8 cellular contexts compared by ENCODE assay signal in the genomic region with DNA sequence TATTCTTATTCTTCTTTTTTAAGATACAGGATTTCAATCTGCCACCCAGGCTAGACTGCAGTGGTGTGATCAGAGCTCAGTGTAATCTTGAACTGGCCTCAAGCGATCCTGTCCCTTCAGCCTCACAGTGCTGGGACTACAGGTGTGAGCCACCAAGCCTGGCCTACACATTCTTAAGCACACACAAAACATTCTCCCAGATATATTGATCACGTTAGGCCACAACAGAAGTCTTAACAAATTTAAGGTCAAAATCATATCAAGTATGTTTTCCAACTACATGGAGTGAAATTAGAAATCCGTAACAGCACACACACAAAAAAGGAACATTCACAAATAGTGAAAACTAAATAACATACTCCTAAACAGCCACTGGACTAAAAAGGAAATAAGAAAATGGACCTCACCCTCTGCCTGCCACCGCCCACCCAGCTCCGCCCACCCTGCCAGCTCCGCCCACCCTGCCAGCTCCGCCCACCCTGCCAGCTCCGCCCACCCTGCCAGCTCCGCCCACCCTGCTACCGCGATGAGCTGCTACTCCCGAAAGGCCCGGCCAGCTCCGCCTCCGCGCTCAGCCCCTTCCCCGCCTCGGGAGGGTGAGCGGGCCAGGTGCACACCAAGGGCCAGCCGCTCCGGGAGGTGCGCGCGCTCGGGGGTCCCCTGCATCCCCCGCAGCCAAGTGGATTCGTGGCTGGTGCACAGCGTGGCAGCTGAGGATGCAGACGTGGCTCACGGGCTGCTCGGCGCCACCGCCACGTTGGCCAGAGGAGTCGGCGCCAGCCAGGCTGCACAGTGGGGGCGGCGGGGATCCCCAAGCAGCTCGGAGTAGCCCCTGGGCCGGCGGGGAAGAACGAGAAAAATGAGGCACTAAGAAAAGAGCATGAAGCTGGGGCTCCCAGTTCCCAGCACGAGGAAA. TPM values are rescaled to one million over a fixed set of nuclear protein-coding genes. Genes with fewer than 3 reads are reported as not detected.
DNase-seq lines count a peak whose midpoint lies in the region; ATAC-seq, FAIRE-seq and TF ChIP-seq lines count a peak whose summit lies in the region.

No MANE protein-coding gene starts in this region.

- H3K4me1 ChIP-seq in HEK293 (ENCODE audit: control insufficient read depth, insufficient read depth, low read length) (no peaks in the 10 kb centered on the region), HepG2 (ENCODE audit: insufficient read depth, low read length) (peaks cover 37% of the 10 kb centered on the region)

- no peaks in the 10 kb centered on the region for H4K20me1 ChIP-seq in HepG2 (ENCODE audit: insufficient read depth, low read length)

- intact Hi-C loops in HepG2 (cut with micrococcal nuclease; ENCODE audit: unreplicated experiment) = loop anchor here (5.0 kb wide), 1 partner anchor 42 kb away; the partner anchor contains the start of gene MYLK3

- peak overlapping the region; percentile 76 for H3K27ac Mint-ChIP-seq in activated CD4-positive, alpha-beta T cell treated with anti-CD3 and anti-CD28 coated beads, Interleukin-2, amount 10 ng/mL, durations not matched to agents 7 days and 5 days

- no peaks in the 10 kb centered on the region for H3K27me3 ChIP-seq in HepG2 (ENCODE audit: control insufficient read depth in 1 of 2, insufficient read depth in 2 of 2, low read length in 2 of 2)

- peaks cover 17% of the 10 kb centered on the region for H3K9me3 Mint-ChIP-seq in activated CD4-positive, alpha-beta T cell treated with anti-CD3 and anti-CD28 coated beads, Interleukin-2, amount 10 ng/mL, durations not matched to agents 7 days and 5 days

- POLR2A ChIA-PET in HEK293 (lab: Yijun Ruan, JAX) = interaction anchor here (0.6 to 0.7 kb wide), 3 partner anchors 40 to 100 kb away, joined by 3 to 4 read pairs (median 4); partner anchors contain the start of gene ORC6
- POLR2A ChIA-PET in activated CD4-positive, alpha-beta T cell treated with anti-CD3 and anti-CD28 coated beads, Interleukin-2, amount 10 ng/mL, durations not matched to agents 7 days and 5 days (lab: Charles Lee) = interaction anchor here (0.6 kb wide), 1 partner anchor 183 kb away, joined by 3 read pairs; no protein-coding TSS in a partner anchor
- POLR2A ChIA-PET in HepG2 (lab: Yijun Ruan, JAX) = interaction anchor here (0.5 to 1.7 kb wide), 16 partner anchors 11 to 183 kb away, joined by 3 to 15 read pairs (median 4); partner anchors contain the start of genes C16orf87, DNAJA2, GPT2 and MYLK3

- H2AFZ ChIP-seq in HepG2 (ENCODE audit: low read length) = peak overlapping the region; percentile 73

- H3K27me3 Mint-ChIP-seq in activated CD4-positive, alpha-beta T cell treated with anti-CD3 and anti-CD28 coated beads, Interleukin-2, amount 10 ng/mL, durations not matched to agents 7 days and 5 days = no peaks in the 10 kb centered on the region

- peak; percentile 83 for TF ChIP-seq RAD21 in HepG2 (CRISPR knock-in tag; IDR thresholded peaks at IDR 0.05)

- FAIRE-seq in HepG2 (lab: Jason Lieb, UNC) = peak; percentile 34

- BruUV-seq in HepG2 (replicated peaks; lab: Mats Ljungman, UMichigan) = no TSS peak

- CTCF ChIA-PET in HEK293 (lab: Yijun Ruan, JAX) (interaction anchor here (1.1 to 3.2 kb wide), 2 partner anchors 11 kb away, joined by 3 to 13 read pairs; no protein-coding TSS in a partner anchor), HepG2 (lab: Yijun Ruan, JAX; ENCODE audit: low intra/inter-chr PET ratio, low total read pairs) (no interaction called here)
- CTCF ChIA-PET in activated CD4-positive, alpha-beta T cell treated with anti-CD3 and anti-CD28 coated beads, Interleukin-2, amount 10 ng/mL, durations not matched to agents 7 days and 5 days (lab: Charles Lee) = interaction anchor here (0.6 to 1.4 kb wide), 7 partner anchors 17 to 1822 kb away, joined by 3 to 7 read pairs (median 4); no protein-coding TSS in a partner anchor

- peak overlapping the region; percentile 100 for H3K4me2 ChIP-seq in HepG2 (ENCODE audit: low read depth, low read length)

- H3K79me2 ChIP-seq in HepG2 (ENCODE audit: insufficient read depth, low read length) = no peaks in the 10 kb centered on the region

- in situ Hi-C loops in HepG2 (cut with HindIII; ENCODE audit: extremely low pct_ligation_motif_present, low pct_unique_long_range_greater_than_20kb) = no loop called here

- H3K4me3 Mint-ChIP-seq in activated CD4-positive, alpha-beta T cell treated with anti-CD3 and anti-CD28 coated beads, Interleukin-2, amount 10 ng/mL, durations not matched to agents 7 days and 5 days = peak overlapping the region; percentile 69

- H3K36me3 ChIP-seq in HEK293 (ENCODE audit: control insufficient read depth in 2 of 2, insufficient read depth in 1 of 2, low read length in 2 of 2) = no peaks in the 10 kb centered on the region
- no peaks in the 10 kb centered on the region for H3K36me3 ChIP-seq in HepG2 (replicated peaks in 1 of 2; ENCODE audit: control insufficient read depth in 1 of 2, insufficient read depth in 2 of 2, low read length in 2 of 2)

- H3K9me3 ChIP-seq in HEK293 (ENCODE audit: control insufficient read depth, insufficient read depth, low read depth, low read length) (no peaks in the 10 kb centered on the region; the same call in 1 of the 2 replicates), HepG2 (ENCODE audit: low read length) (peaks cover 12% of the 10 kb centered on the region)

- H3K4me3 ChIP-seq in GM12864 (ENCODE audit: low read depth, low read length) (peak overlapping the region; percentile 74), HEK293 (ENCODE audit: low read depth, low read length) (peak overlapping the region; percentile 48), coronary artery (peak overlapping the region; percentile 82), HepG2 (replicated peaks in 1 of 3; ENCODE audit: insufficient read depth in 1 of 3, low read depth in 2 of 3, low read length in 3 of 3) (peak overlapping the region; percentile 74 to 93 (median 90))

- TF ChIP-seq CTCF in GM12864 (IDR thresholded peaks at IDR 0.05; ENCODE audit: low read depth, low read length, missing control alignments) = no peak
- no peak for TF ChIP-seq CTCF in HEK293 (tag by site-specific recombination; IDR thresholded peaks at IDR 0.05)
- no peak for TF ChIP-seq CTCF in coronary artery (IDR thresholded peaks at IDR 0.05)
- peak; percentile 30 for TF ChIP-seq CTCF in HepG2 (CRISPR knock-in tag; IDR thresholded peaks at IDR 0.05)

- peak; percentile 96 for ATAC-seq in HepG2

- TF ChIP-seq EP300 in HepG2 (IDR thresholded peaks at IDR 0.05; ENCODE audit: low read depth in 2 of 2, low read length in 2 of 2) (no peak), HepG2 (CRISPR knock-in tag; IDR thresholded peaks at IDR 0.05; ENCODE audit: borderline replicate concordance) (no peak)

- DNase-seq in GM12864 (ENCODE audit: low read depth) (no peak), NCI-H2029 treated with DMSO at 0.1 percent for 48 hours (lab: John Stamatoyannopoulos, UW) (peak; percentile 28), coronary artery (ENCODE audit: low spot score) (peak; percentile 81), HepG2 (ENCODE audit: low spot score) (peak; percentile 74), NCI-H1092 (lab: John Stamatoyannopoulos, UW) (no peak)
- DNase-seq in activated CD4-positive, alpha-beta T cell treated with anti-CD3 and anti-CD28 coated beads, Interleukin-2, amount 10 ng/mL, durations not matched to agents 7 days and 5 days = peak; percentile 80
- DNase-seq in stimulated activated CD4-positive, alpha-beta T cell treated with anti-CD3 and anti-CD28 coated beads, Interleukin-2, amount 100 ng/mL, for 48 hours = peak; percentile 66 to 69

- H3K4me1 Mint-ChIP-seq in activated CD4-positive, alpha-beta T cell treated with anti-CD3 and anti-CD28 coated beads, Interleukin-2, amount 10 ng/mL, durations not matched to agents 7 days and 5 days = peaks cover 22% of the 10 kb centered on the region

- peaks cover 14% of the 10 kb centered on the region for H3K36me3 Mint-ChIP-seq in activated CD4-positive, alpha-beta T cell treated with anti-CD3 and anti-CD28 coated beads, Interleukin-2, amount 10 ng/mL, durations not matched to agents 7 days and 5 days (ENCODE audit: low read depth)

- no peak overlapping the region; the same call in 1 of the 2 replicates for H3K27ac ChIP-seq in HEK293 (ENCODE audit: extremely low read depth, low read depth, low read length)
- H3K27ac ChIP-seq in coronary artery = peak overlapping the region in 1 of 2 donors; percentile 59
- peak overlapping the region; percentile 71 for H3K27ac ChIP-seq in HepG2 (ENCODE audit: extremely low read length, insufficient read depth, low read length)

- WGBS in HepG2 (ENCODE audit: low lambda C conversion rate) = under 1% methylated on average over 42 of the region's 43 CpGs

- H3K9ac ChIP-seq in HepG2 (ENCODE audit: insufficient read depth, low read depth, low read length) = peak overlapping the region; percentile 87

- TF ChIP-seq POLR2A in HepG2 (IDR thresholded peaks at IDR 0.05; ENCODE audit: insufficient read depth in 1 of 2, low read depth in 2 of 2, low read length in 2 of 2) = peak; percentile 90 to 96

RNA-seq across cellular contexts. Expression of gene C16orf87, which starts 41.2 kb away (rescaled TPM):
- total RNA-seq in activated CD4-positive, alpha-beta T cell treated with anti-CD3 and anti-CD28 coated beads, Interleukin-2, amount 10 ng/mL, durations not matched to agents 7 days and 5 days = 10 to 100 TPM; 10.3 to 11.2 TPM
- total RNA-seq in HepG2 (2016; rRNA removed; fragmentation: Illumina TruSeq; extraction: Trizol) = 19.5 and 27.6 TPM in 2 replicates
- 12.4 and 15.0 TPM in 2 replicates for total RNA-seq in HepG2 (2016; cell fraction: cytosol; rRNA removed; fragmentation: Illumina TruSeq; extraction: Trizol; ENCODE audit: low read depth)
- 20.6 and 26.6 TPM in 2 replicates for total RNA-seq in HepG2 (2016; cell fraction: insoluble cytoplasmic fraction; rRNA removed; fragmentation: Illumina TruSeq; extraction: Trizol)
- 21.9 and 26.0 TPM in 2 replicates for total RNA-seq in HepG2 (2016; cell fraction: membrane; rRNA removed; fragmentation: Illumina TruSeq; extraction: Trizol)
- 10.7 and 12.4 TPM in 2 replicates for total RNA-seq in HepG2 (2016; cell fraction: nucleus; rRNA removed; fragmentation: Illumina TruSeq; extraction: Trizol)
- 5.7 and 8.6 TPM in 2 replicates for polyA plus RNA-seq in HepG2 (2011; rRNA removed)
- 4.2 and 5.6 TPM in 2 replicates for polyA plus RNA-seq in HepG2 (2011; cell fraction: cytosol; rRNA removed)
- 2.1 and 3.9 TPM in 2 replicates for polyA plus RNA-seq in HepG2 (2011; cell fraction: nucleus; rRNA removed)
- 12.9 and 18.1 TPM in 2 replicates for polyA plus RNA-seq in HepG2 (2012)
- polyA plus RNA-seq in HepG2 (2016; cell fraction: cytosol; fragmentation: Illumina TruSeq; extraction: Trizol; ENCODE audit: low read depth) = 8.5 and 11.4 TPM in 2 replicates
- polyA plus RNA-seq in HepG2 (2016; cell fraction: insoluble cytoplasmic fraction; fragmentation: Illumina TruSeq; extraction: Trizol; ENCODE audit: low read depth) = 31.9 and 33.4 TPM in 2 replicates
- polyA plus RNA-seq in HepG2 (2016; cell fraction: membrane; fragmentation: Illumina TruSeq; extraction: Trizol; ENCODE audit: low read depth) = 14.6 and 16.7 TPM in 2 replicates
- 17.0 and 18.6 TPM in 2 replicates for polyA plus RNA-seq in HepG2 (2016; cell fraction: nucleus; fragmentation: Illumina TruSeq; extraction: Trizol; ENCODE audit: insufficient read depth, low read depth)
- polyA minus RNA-seq in HepG2 (2011; rRNA and poly(A)+ RNA removed; ENCODE audit: low replicate concordance) = 3.1 and 4.3 TPM in 2 replicates
- polyA minus RNA-seq in HepG2 (2011; cell fraction: cytosol; rRNA and poly(A)+ RNA removed) = 5.7 and 6.3 TPM in 2 replicates
- polyA minus RNA-seq in HepG2 (2011; cell fraction: nucleus; rRNA and poly(A)+ RNA removed) = 10.3 and 11.4 TPM in 2 replicates

RNA-seq across cellular contexts. Expression of gene MYLK3, which starts 41.6 kb away (rescaled TPM):
- under 1 TPM; 0.02 to 0.50 TPM for total RNA-seq in activated CD4-positive, alpha-beta T cell treated with anti-CD3 and anti-CD28 coated beads, Interleukin-2, amount 10 ng/mL, durations not matched to agents 7 days and 5 days
- total RNA-seq in HepG2 (2016; rRNA removed; fragmentation: Illumina TruSeq; extraction: Trizol) = 0.13 and 0.18 TPM in 2 replicates
- total RNA-seq in HepG2 (2016; cell fraction: cytosol; rRNA removed; fragmentation: Illumina TruSeq; extraction: Trizol; ENCODE audit: low read depth) = not detected in 2 replicates
- total RNA-seq in HepG2 (2016; cell fraction: insoluble cytoplasmic fraction; rRNA removed; fragmentation: Illumina TruSeq; extraction: Trizol) = 0.11 and 0.27 TPM in 2 replicates
- 0.03 and 0.19 TPM in 2 replicates for total RNA-seq in HepG2 (2016; cell fraction: membrane; rRNA removed; fragmentation: Illumina TruSeq; extraction: Trizol)
- total RNA-seq in HepG2 (2016; cell fraction: nucleus; rRNA removed; fragmentation: Illumina TruSeq; extraction: Trizol) = 0.44 and 0.47 TPM in 2 replicates
- 0.04 TPM in 2 replicates for polyA plus RNA-seq in HepG2 (2011; rRNA removed)
- polyA plus RNA-seq in HepG2 (2011; cell fraction: cytosol; rRNA removed) = 0.01 and 0.05 TPM in 2 replicates
- polyA plus RNA-seq in HepG2 (2011; cell fraction: nucleus; rRNA removed) = 0.07 and 0.08 TPM in 2 replicates
- 0.01 and 0.11 TPM in 2 replicates for polyA plus RNA-seq in HepG2 (2012)
- polyA plus RNA-seq in HepG2 (2016; cell fraction: cytosol; fragmentation: Illumina TruSeq; extraction: Trizol; ENCODE audit: low read depth) = 0.01 TPM in 1 of 2 replicates, not detected in the other
- polyA plus RNA-seq in HepG2 (2016; cell fraction: insoluble cytoplasmic fraction; fragmentation: Illumina TruSeq; extraction: Trizol; ENCODE audit: low read depth) = 0.04 and 0.07 TPM in 2 replicates
- polyA plus RNA-seq in HepG2 (2016; cell fraction: membrane; fragmentation: Illumina TruSeq; extraction: Trizol; ENCODE audit: low read depth) = 0.15 TPM in 1 of 2 replicates, not detected in the other
- polyA plus RNA-seq in HepG2 (2016; cell fraction: nucleus; fragmentation: Illumina TruSeq; extraction: Trizol; ENCODE audit: insufficient read depth, low read depth) = not detected in 2 replicates
- polyA minus RNA-seq in HepG2 (2011; rRNA and poly(A)+ RNA removed; ENCODE audit: low replicate concordance) = 1.0 and 2.2 TPM in 2 replicates
- not detected in 2 replicates for polyA minus RNA-seq in HepG2 (2011; cell fraction: cytosol; rRNA and poly(A)+ RNA removed)
- polyA minus RNA-seq in HepG2 (2011; cell fraction: nucleus; rRNA and poly(A)+ RNA removed) = 0.99 and 1.0 TPM in 2 replicates

Comparison
In these comparisons a context has a peak if more than half of its experiments do, and no peak if none do; other contexts are left out.
1. DNase-seq: peak in NCI-H2029 treated with DMSO at 0.1 percent for 48 hours (single experiment), activated CD4-positive, alpha-beta T cell treated with anti-CD3 and anti-CD28 coated beads, Interleukin-2, amount 10 ng/mL, durations not matched to agents 7 days and 5 days (single experiment), coronary artery (single experiment), HepG2 (single experiment) and stimulated activated CD4-positive, alpha-beta T cell treated with anti-CD3 and anti-CD28 coated beads, Interleukin-2, amount 100 ng/mL, for 48 hours (2 of 2); none in GM12864 (single experiment) and NCI-H1092 (single experiment).
2. Peak in every context shown above with its lines, with median percentiles within 50 percentile points of each other: H3K4me3 ChIP-seq.